In the genomic region with DNA sequence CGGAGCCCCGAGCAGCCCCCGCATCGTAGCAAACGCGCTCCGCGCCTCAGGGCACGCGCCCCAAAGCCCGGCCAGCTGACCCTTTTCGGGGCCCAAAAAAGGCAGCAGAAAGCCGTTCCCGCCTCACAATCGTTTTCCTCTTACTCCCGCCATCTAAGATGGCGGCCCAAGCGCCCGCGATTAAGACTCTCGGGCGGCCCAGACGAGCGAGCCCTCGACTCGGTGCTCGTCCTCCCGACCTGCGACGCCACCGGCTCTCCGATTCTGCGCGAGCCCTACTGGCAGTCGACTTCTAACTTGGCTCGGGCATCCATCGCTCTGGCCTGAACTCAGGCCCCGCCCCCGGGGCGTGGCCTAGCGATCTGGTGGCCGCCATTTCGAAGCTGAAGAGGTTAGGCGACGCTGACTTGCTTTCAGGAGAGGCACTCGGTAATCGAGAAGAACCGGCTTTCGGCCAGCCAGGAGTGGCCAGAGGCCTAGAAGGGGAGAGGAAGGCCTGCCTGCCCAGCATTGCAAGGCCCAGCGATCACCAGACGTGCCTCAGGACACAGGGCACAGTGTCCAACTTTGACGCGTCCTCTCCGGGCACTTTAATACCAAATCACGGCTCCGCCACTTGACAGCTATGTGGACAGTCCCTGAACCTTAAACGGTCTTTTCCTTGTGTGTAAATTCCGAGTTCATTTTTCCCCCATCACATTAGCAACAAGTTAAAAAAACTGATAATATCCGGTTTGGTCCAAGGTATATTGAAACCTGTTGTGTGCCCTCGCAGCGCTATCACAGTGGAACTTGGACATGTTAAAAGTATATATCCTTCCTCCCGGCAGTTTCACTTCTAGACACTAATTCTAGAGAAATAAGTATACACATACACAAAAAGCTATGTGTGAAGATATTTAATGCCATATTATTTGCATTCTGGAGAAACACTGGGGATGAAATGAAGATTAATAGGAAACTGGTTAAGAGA, we compare ENCODE assay signal across 8 cellular contexts. TPM values are rescaled to one million over a fixed set of nuclear protein-coding genes. Genes with fewer than 3 reads are reported as not detected.
DNase-seq lines count a peak whose midpoint lies in the region; ATAC-seq, FAIRE-seq and TF ChIP-seq lines count a peak whose summit lies in the region.

Gene RAF1 (minus strand): TSS at position 182 of the 973 bp plus-strand sequence. CDS start 45,396 bp downstream, outside the sequence.

- H3K27ac ChIP-seq in C4-2B (peak within 1 kb of the TSS; percentile 100), HepG2 (ENCODE audit: extremely low read length, insufficient read depth, low read length) (peak within 1 kb of the TSS; percentile 93)

- BruUV-seq in HepG2 (replicated peaks; lab: Mats Ljungman, UMichigan): TSS peak; percentile 99

- peak; percentile 30 for FAIRE-seq in HepG2 (lab: Jason Lieb, UNC)

- peak; percentile 96 for DNase-seq in NCI-H774 (lab: John Stamatoyannopoulos, UW)
- DNase-seq in activated CD4-positive, alpha-beta T cell treated with anti-CD3 and anti-CD28 coated beads, Interleukin-2, amount 50 U/mL, for 4 hours: peak; percentile 96
- DNase-seq in dermis blood vessel endothelial cell: peak; percentile 99
- peak; percentile 94 for DNase-seq in HepG2 (ENCODE audit: low spot score)
- peak; percentile 97 for DNase-seq in stimulated activated CD4-positive, alpha-beta T cell treated with anti-CD3 and anti-CD28 coated beads, Interleukin-4, amount 100 ng/mL, for 1 hour

- TF ChIP-seq POLR2A in HepG2 (IDR thresholded peaks at IDR 0.05; ENCODE audit: insufficient read depth in 1 of 2, low read depth in 2 of 2, low read length in 2 of 2): peak; percentile 93 to 94

- no peaks in the 10 kb centered on the region for H3K36me3 ChIP-seq in HepG2 (replicated peaks in 1 of 2; ENCODE audit: control insufficient read depth in 1 of 2, insufficient read depth in 2 of 2, low read length in 2 of 2)

- TF ChIP-seq RAD21 in HepG2 (CRISPR knock-in tag; IDR thresholded peaks at IDR 0.05): 0 out of 2 replicates have a peak, but pooled peaks have one; percentile 9

- intact Hi-C loops in HepG2 (cut with micrococcal nuclease; ENCODE audit: unreplicated experiment): loop anchor here (5.0 kb wide), 1 partner anchor 107 kb away; the partner anchor contains the start of gene MKRN2

- peak within 1 kb of the TSS; percentile 86 for H3K4me2 ChIP-seq in HepG2 (ENCODE audit: low read depth, low read length)

- H4K20me1 ChIP-seq in HepG2 (ENCODE audit: insufficient read depth, low read length): peaks cover 14% of the 10 kb centered on the region; the same call in 1 of the 2 replicates

- peak within 1 kb of the TSS; percentile 99 for H3K9ac ChIP-seq in HepG2 (ENCODE audit: insufficient read depth, low read depth, low read length)

- CTCF ChIA-PET in HepG2 (lab: Yijun Ruan, JAX; ENCODE audit: low intra/inter-chr PET ratio, low total read pairs): no interaction called here

- H3K4me1 ChIP-seq in HepG2 (ENCODE audit: insufficient read depth, low read length): peaks cover 28% of the 10 kb centered on the region

- under 1% methylated on average over 14 of the region's 62 CpGs for WGBS in HepG2 (ENCODE audit: low lambda C conversion rate)

- H3K4me3 ChIP-seq in HepG2 (replicated peaks in 1 of 3; ENCODE audit: insufficient read depth in 1 of 3, low read depth in 2 of 3, low read length in 3 of 3): peak within 1 kb of the TSS; percentile 91 to 98 (median 92)

- H3K79me2 ChIP-seq in HepG2 (ENCODE audit: insufficient read depth, low read length): peaks cover 47% of the 10 kb centered on the region

- peak; percentile 91 for ATAC-seq in GM19395 (IDR thresholded peaks at IDR 0.05; ENCODE audit: unreplicated experiment)
- peak; percentile 93 for ATAC-seq in HG03565 (IDR thresholded peaks at IDR 0.05; ENCODE audit: unreplicated experiment)
- peak; percentile 91 for ATAC-seq in HepG2

- H3K9me3 ChIP-seq in HepG2 (ENCODE audit: low read length): no peaks in the 10 kb centered on the region

- in situ Hi-C loops in HepG2 (cut with HindIII; ENCODE audit: extremely low pct_ligation_motif_present, low pct_unique_long_range_greater_than_20kb): no loop called here

- POLR2A ChIA-PET in HepG2 (lab: Yijun Ruan, JAX): interaction anchor here (0.6 to 3.5 kb wide), 11 partner anchors 9 to 180 kb away, joined by 3 to 43 read pairs (median 4); partner anchors contain the start of genes RPL32 and TSEN2

- H2AFZ ChIP-seq in HepG2 (ENCODE audit: low read length): peak within 1 kb of the TSS; percentile 59

- no peaks in the 10 kb centered on the region; a peak in 1 of 5 replicates for H3K27me3 ChIP-seq in HepG2 (ENCODE audit: control insufficient read depth in 1 of 2, insufficient read depth in 2 of 2, low read length in 2 of 2)

- TF ChIP-seq CTCF in C4-2B (conservative IDR thresholded peaks at IDR 0.05) (no peak), HepG2 (CRISPR knock-in tag; IDR thresholded peaks at IDR 0.05) (0 out of 2 replicates have a peak, but pooled peaks have one; percentile 6)

- TF ChIP-seq EP300 in HepG2 (IDR thresholded peaks at IDR 0.05; ENCODE audit: low read depth in 2 of 2, low read length in 2 of 2): peak in 1 of 2 experiments; percentile 42; a peak in 1 of 4 replicates
- no peak for TF ChIP-seq EP300 in HepG2 (CRISPR knock-in tag; IDR thresholded peaks at IDR 0.05; ENCODE audit: borderline replicate concordance)

TF ChIP-seq in HepG2, 621 proteins besides CTCF, POLR2A, EP300 and RAD21 (continues in another document):
- TF ChIP-seq ZNF512 (CRISPR knock-in tag; IDR thresholded peaks at IDR 0.05): no peak

RNA-seq across cellular contexts. Expression of gene RAF1, which starts in this region (rescaled TPM):
- total RNA-seq in dermis blood vessel endothelial cell: 69.1 and 96.3 TPM in 2 replicates
- total RNA-seq in HepG2 (2016; rRNA removed; fragmentation: Illumina TruSeq; extraction: Trizol): 59.0 and 72.2 TPM in 2 replicates
- 14.3 and 16.7 TPM in 2 replicates for total RNA-seq in HepG2 (2016; cell fraction: cytosol; rRNA removed; fragmentation: Illumina TruSeq; extraction: Trizol; ENCODE audit: low read depth)
- total RNA-seq in HepG2 (2016; cell fraction: insoluble cytoplasmic fraction; rRNA removed; fragmentation: Illumina TruSeq; extraction: Trizol): 57.7 and 70.4 TPM in 2 replicates
- 53.2 and 54.8 TPM in 2 replicates for total RNA-seq in HepG2 (2016; cell fraction: membrane; rRNA removed; fragmentation: Illumina TruSeq; extraction: Trizol)
- 80.2 and 92.0 TPM in 2 replicates for total RNA-seq in HepG2 (2016; cell fraction: nucleus; rRNA removed; fragmentation: Illumina TruSeq; extraction: Trizol)
- polyA plus RNA-seq in HepG2 (2011; rRNA removed): 91.4 and 99.3 TPM in 2 replicates
- polyA plus RNA-seq in HepG2 (2011; cell fraction: cytosol; rRNA removed): 54.5 and 60.0 TPM in 2 replicates
- polyA plus RNA-seq in HepG2 (2011; cell fraction: nucleus; rRNA removed): 118 and 126 TPM in 2 replicates
- 46.1 and 53.2 TPM in 2 replicates for polyA plus RNA-seq in HepG2 (2012)
- polyA plus RNA-seq in HepG2 (2016; cell fraction: cytosol; fragmentation: Illumina TruSeq; extraction: Trizol; ENCODE audit: low read depth): 9.5 and 10.3 TPM in 2 replicates
- polyA plus RNA-seq in HepG2 (2016; cell fraction: insoluble cytoplasmic fraction; fragmentation: Illumina TruSeq; extraction: Trizol; ENCODE audit: low read depth): 48.0 and 52.7 TPM in 2 replicates
- 32.4 and 34.3 TPM in 2 replicates for polyA plus RNA-seq in HepG2 (2016; cell fraction: membrane; fragmentation: Illumina TruSeq; extraction: Trizol; ENCODE audit: low read depth)
- polyA plus RNA-seq in HepG2 (2016; cell fraction: nucleus; fragmentation: Illumina TruSeq; extraction: Trizol; ENCODE audit: insufficient read depth, low read depth): 154 and 158 TPM in 2 replicates
- 194 and 317 TPM in 2 replicates for polyA minus RNA-seq in HepG2 (2011; rRNA and poly(A)+ RNA removed; ENCODE audit: low replicate concordance)
- polyA minus RNA-seq in HepG2 (2011; cell fraction: cytosol; rRNA and poly(A)+ RNA removed): 49.2 and 50.8 TPM in 2 replicates
- polyA minus RNA-seq in HepG2 (2011; cell fraction: nucleus; rRNA and poly(A)+ RNA removed): 132 and 164 TPM in 2 replicates

Comparison
In these comparisons a context has a peak if more than half of its experiments do, and no peak if none do; other contexts are left out.
1. Peak in every context shown above with its lines: DNase-seq, ATAC-seq, H3K4me3 ChIP-seq and H3K27ac ChIP-seq.